Comparison of ENCODE assay signal across 8 cellular contexts in genomic region chr1:207644852-207645631, GRCh38. TPM values are rescaled to one million over a fixed set of nuclear protein-coding genes. Genes with fewer than 3 reads are reported as not detected.
A peak's percentile ranks its signal among the peaks of the same experiment; 100 is the strongest.
DNase-seq lines count a peak whose midpoint lies in the region; ATAC-seq and TF ChIP-seq lines count a peak whose summit lies in the region.

CR1L (plus strand) TSS chr1:207645133; CDS start chr1:207645234, 101 bp downstream.

- DNase-seq in Calu3 (peak; percentile 91), MG63 (peak; percentile 84), right lobe of liver (peak; percentile 74 to 87 (median 83))
- peak; percentile 65 for DNase-seq in activated CD4-positive, alpha-beta T cell treated with anti-CD3 and anti-CD28 coated beads, Interleukin-2, amount 50 U/mL, for 1 hour
- DNase-seq in stimulated activated CD4-positive, alpha-beta T cell treated with anti-CD3 and anti-CD28 coated beads, TNF-alpha, amount 100 ng/mL, for 1 hour (ENCODE audit: low read depth in 3 of 3, low spot score in 1 of 3) = peak; percentile 8 to 57 (median 27)

- H3K4me1 ChIP-seq in right lobe of liver = peaks cover 0 to 5% (median 0%) of the 10 kb centered on the region in 4 donors

- intact Hi-C loops in Calu3 (cut with micrococcal nuclease; ENCODE audit: unreplicated experiment) (no loop called here), right lobe of liver (cut with DNase I) (no loop called here)
- intact Hi-C loops in dendritic cell treated with granulocyte-macrophage colony-stimulating factor and Interleukin-4, amounts not matched to agents 40 ng/mL and 50 ng/mL, for 4 days (cut with micrococcal nuclease) = no loop called here

- H3K4me1 Mint-ChIP-seq in Calu3 (ENCODE audit: low read depth, unreplicated experiment) = peaks cover 21% of the 10 kb centered on the region
- peaks cover 20% of the 10 kb centered on the region for H3K4me1 Mint-ChIP-seq in dendritic cell treated with granulocyte-macrophage colony-stimulating factor and Interleukin-4, amounts not matched to agents 40 ng/mL and 50 ng/mL, for 4 days (ENCODE audit: low read depth)

- TF ChIP-seq CTCF in Calu3 (IDR thresholded peaks at IDR 0.05; ENCODE audit: unreplicated experiment) (no peak), right lobe of liver (IDR thresholded peaks at IDR 0.05) (no peak)

- H3K9me3 ChIP-seq in MG63 (no peaks in the 10 kb centered on the region), right lobe of liver (no peaks in the 10 kb centered on the region)

- peaks cover 6% of the 10 kb centered on the region for H3K36me3 Mint-ChIP-seq in Calu3 (ENCODE audit: insufficient read depth, unreplicated experiment)
- H3K36me3 Mint-ChIP-seq in dendritic cell treated with granulocyte-macrophage colony-stimulating factor and Interleukin-4, amounts not matched to agents 40 ng/mL and 50 ng/mL, for 4 days (ENCODE audit: low read depth) = peaks cover 8% of the 10 kb centered on the region

- CTCF ChIA-PET in Calu3 (lab: Charles Lee) = no interaction called here

- H3K27ac Mint-ChIP-seq in Calu3 (ENCODE audit: unreplicated experiment) = no peak within 1 kb of the TSS
- peak within 1 kb of the TSS; percentile 58 for H3K27ac Mint-ChIP-seq in dendritic cell treated with granulocyte-macrophage colony-stimulating factor and Interleukin-4, amounts not matched to agents 40 ng/mL and 50 ng/mL, for 4 days

- H3K27me3 ChIP-seq in MG63 (no peaks in the 10 kb centered on the region; the same call in 1 of the 2 replicates), right lobe of liver (no peaks in the 10 kb centered on the region)

- ATAC-seq in GM21529 (IDR thresholded peaks at IDR 0.05; ENCODE audit: unreplicated experiment) (peak; percentile 88), right lobe of liver (peak; percentile 94 to 97 (median 96)), HG02870 (IDR thresholded peaks at IDR 0.05; ENCODE audit: unreplicated experiment) (no peak)

- no peak within 1 kb of the TSS for H3K27ac ChIP-seq in right lobe of liver

- WGBS in right lobe of liver (ENCODE audit: insufficient coverage, low coverage, low lambda C conversion rate, missing lambda C conversion rate) = 6% methylated on average over 16 of the region's 65 CpGs

- H3K4me3 ChIP-seq in MG63 (peak within 1 kb of the TSS; percentile 54), right lobe of liver (peak within 1 kb of the TSS; percentile 53 to 61 (median 56))

- H3K4me3 Mint-ChIP-seq in Calu3 (ENCODE audit: low read depth, unreplicated experiment) = peak within 1 kb of the TSS; percentile 74
- H3K4me3 Mint-ChIP-seq in dendritic cell treated with granulocyte-macrophage colony-stimulating factor and Interleukin-4, amounts not matched to agents 40 ng/mL and 50 ng/mL, for 4 days = peak within 1 kb of the TSS; percentile 81

- no peaks in the 10 kb centered on the region for H3K9me3 Mint-ChIP-seq in Calu3 (ENCODE audit: low read depth, unreplicated experiment)
- no peaks in the 10 kb centered on the region for H3K9me3 Mint-ChIP-seq in dendritic cell treated with granulocyte-macrophage colony-stimulating factor and Interleukin-4, amounts not matched to agents 40 ng/mL and 50 ng/mL, for 4 days

- no TSS peak for BruUV-seq in Calu3 (replicated peaks; lab: Mats Ljungman, UMichigan)

- no peaks in the 10 kb centered on the region for H3K36me3 ChIP-seq in MG63
- H3K36me3 ChIP-seq in right lobe of liver = no peaks in the 10 kb centered on the region

- H3K27me3 Mint-ChIP-seq in Calu3 (ENCODE audit: unreplicated experiment) = peaks cover 35% of the 10 kb centered on the region
- peaks cover 13% of the 10 kb centered on the region for H3K27me3 Mint-ChIP-seq in dendritic cell treated with granulocyte-macrophage colony-stimulating factor and Interleukin-4, amounts not matched to agents 40 ng/mL and 50 ng/mL, for 4 days

- no peak for TF ChIP-seq POLR2A in right lobe of liver (IDR thresholded peaks at IDR 0.05)

RNA-seq across cellular contexts. Expression of gene CR1L, which starts in this region (rescaled TPM):
- total RNA-seq in Calu3 (2022) (not detected in 2 replicates), right lobe of liver (1 to 10 TPM in 1 of 6 experiments, under 1 TPM in 4, not detected in 1; 0.12 to 1.2 (median 0.49) TPM)
- not detected in 2 replicates for total RNA-seq in MG63 (2014; rRNA removed; shearing (Covaris generic); ENCODE audit: low replicate concordance)

Comparison
In these comparisons a context has a peak if more than half of its experiments do, and no peak if none do; other contexts are left out.
1. Peak in DNase-seq in Calu3; RNA of the gene not detected or under 1 TPM.
2. Peak in DNase-seq and H3K4me3 ChIP-seq in MG63; RNA of the gene not detected or under 1 TPM.
3. DNase-seq: peak in every context shown above with its lines; median percentile 91 in Calu3; 84 in MG63; 83 in right lobe of liver; 65 in activated CD4-positive, alpha-beta T cell treated with anti-CD3 and anti-CD28 coated beads, Interleukin-2, amount 50 U/mL, for 1 hour; 27 in stimulated activated CD4-positive, alpha-beta T cell treated with anti-CD3 and anti-CD28 coated beads, TNF-alpha, amount 100 ng/mL, for 1 hour.